In genomic region chr4:110394871-110395270, GRCh38 we compare ENCODE assay signal across 31 cellular contexts.
"Had no signal": no experiment of that assay in that cellular context is flagged by ENCODE, and none has a peak within 500 bp of the region (broad histone marks: within the 10 kb centered on the region; RNA-seq: fewer than 3 reads in every experiment).

No MANE protein-coding gene starts in this region.

- H3K4me1 ChIP-seq: adrenal gland, body of pancreas, colonic mucosa had no signal

- H3K4me3 ChIP-seq: adrenal gland, body of pancreas, colonic mucosa, dorsolateral prefrontal cortex had no signal

- H3K27ac ChIP-seq: adrenal gland, body of pancreas, colonic mucosa, dorsolateral prefrontal cortex, WERI-Rb-1 had no signal

- ATAC-seq: activated CD4-positive, alpha-beta T cell treated with anti-CD3 and anti-CD28 coated beads for 36 hours; activated CD4-positive, CD25-positive, alpha-beta regulatory T cell treated with anti-CD3 and anti-CD28 coated beads, Interleukin-2, amount 50 U/mL, for 24 hours; activated CD8-positive, alpha-beta memory T cell treated with anti-CD3 and anti-CD28 coated beads, Interleukin-2, amount 10 ng/mL, durations not matched to agents 7 days and 5 days; activated CD8-positive, alpha-beta T cell treated with anti-CD3 and anti-CD28 coated beads, Interleukin-2, amount 10 ng/mL, durations not matched to agents 7 days and 5 days; activated naive CD8-positive, alpha-beta T cell treated with anti-CD3 and anti-CD28 coated beads, Interleukin-2, amount 50 U/mL, for 24 hours; body of pancreas; esophagus mucosa; T-helper 17 cell had no signal

- H3K27me3 ChIP-seq: adrenal gland, body of pancreas, colonic mucosa had no signal

- FAIRE-seq: frontal cortex had no signal

- DNase-seq: activated B cell treated with CpG ODN at 0.5 μM for 24 hours; activated CD4-positive, alpha-beta memory T cell treated with anti-CD3 and anti-CD28 coated beads for 36 hours; activated CD4-positive, alpha-beta T cell treated with anti-CD3 and anti-CD28 coated beads for 36 hours; activated CD4-positive, alpha-beta T cell treated with anti-CD3 and anti-CD28 coated beads, Interleukin-2, amount 10 ng/mL, durations not matched to agents 24 days and 14 days; activated CD8-positive, alpha-beta memory T cell treated with anti-CD3 and anti-CD28 coated beads, Interleukin-2, amount 10 ng/mL, durations not matched to agents 7 days and 5 days; activated CD8-positive, alpha-beta memory T cell treated with anti-CD3 and anti-CD28 coated beads, Interleukin-2, amount 50 U/mL, for 4 hours; activated CD8-positive, alpha-beta T cell treated with anti-CD3 and anti-CD28 coated beads, Interleukin-2, amount 10 ng/mL, durations not matched to agents 7 days and 5 days; activated effector memory CD4-positive, alpha-beta T cell treated with anti-CD3 and anti-CD28 coated beads, Interleukin-2, amount 50 U/mL, for 16 hours; activated naive CD4-positive, alpha-beta T cell treated with anti-CD3 and anti-CD28 coated beads for 36 hours; activated naive CD8-positive, alpha-beta T cell treated with anti-CD3 and anti-CD28 coated beads for 36 hours; activated naive CD8-positive, alpha-beta T cell treated with anti-CD3 and anti-CD28 coated beads, Interleukin-2, amount 50 U/mL, for 24 hours; activated T-cell treated with anti-CD3 and anti-CD28 coated beads, Interleukin-2, amount 50 U/mL, for 1 hour; activated T-cell treated with anti-CD3 and anti-CD28 coated beads, Interleukin-2, amount 50 U/mL, for 48 hours; adrenal gland; amygdala; aorta; body of pancreas; central memory CD4-positive, alpha-beta T cell; cerebellar nuclear complex; colonic mucosa; dorsolateral prefrontal cortex; effector memory CD4-positive, alpha-beta T cell; endodermal cell; foreskin fibroblast; T-helper 1 cell; T-helper 17 cell; T1000; WERI-Rb-1 had no signal

- H3K9me3 ChIP-seq: adrenal gland, body of pancreas, colonic mucosa had no signal

- H3K36me3 ChIP-seq: adrenal gland, colonic mucosa, WERI-Rb-1 had no signal
